ENCODE assay signal across 1 cellular context in the genomic region with DNA sequence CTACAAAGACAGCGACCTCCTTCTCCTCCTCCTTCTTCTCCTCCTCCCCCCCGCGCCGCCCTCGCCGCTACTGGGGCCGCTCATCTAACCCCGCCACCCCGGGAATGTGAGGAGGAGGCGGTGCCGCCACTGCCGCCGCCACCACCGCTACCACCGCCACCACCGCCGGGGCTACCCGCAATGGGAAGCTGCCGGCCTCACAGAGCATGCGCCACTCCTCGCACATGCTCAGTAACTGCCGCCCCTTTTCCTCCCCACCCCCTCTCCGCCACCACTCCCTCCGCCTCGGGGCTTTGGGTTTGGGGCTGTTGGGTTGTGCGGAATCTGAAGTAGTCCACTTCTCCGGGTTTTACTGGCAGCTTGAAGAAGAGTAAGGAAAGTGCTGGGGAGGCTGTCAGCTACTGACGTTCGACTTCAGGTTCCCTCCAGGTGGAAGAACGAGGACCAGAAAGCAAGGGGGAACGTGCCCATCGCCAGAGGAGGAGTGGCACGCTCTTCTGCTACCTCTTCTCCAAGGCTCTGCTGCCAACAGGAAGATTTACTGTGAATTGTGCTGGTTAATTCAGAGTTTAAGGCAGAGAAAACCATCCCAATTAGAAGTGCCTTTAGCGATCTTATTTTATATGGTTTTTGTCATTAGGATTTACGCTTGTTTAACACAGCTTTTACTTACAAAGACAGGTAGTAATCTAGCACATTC.
A peak's percentile ranks its signal among the peaks of the same experiment; 100 is the strongest.
TF ChIP-seq lines count a peak whose summit lies in the region.

A gene with protein sequence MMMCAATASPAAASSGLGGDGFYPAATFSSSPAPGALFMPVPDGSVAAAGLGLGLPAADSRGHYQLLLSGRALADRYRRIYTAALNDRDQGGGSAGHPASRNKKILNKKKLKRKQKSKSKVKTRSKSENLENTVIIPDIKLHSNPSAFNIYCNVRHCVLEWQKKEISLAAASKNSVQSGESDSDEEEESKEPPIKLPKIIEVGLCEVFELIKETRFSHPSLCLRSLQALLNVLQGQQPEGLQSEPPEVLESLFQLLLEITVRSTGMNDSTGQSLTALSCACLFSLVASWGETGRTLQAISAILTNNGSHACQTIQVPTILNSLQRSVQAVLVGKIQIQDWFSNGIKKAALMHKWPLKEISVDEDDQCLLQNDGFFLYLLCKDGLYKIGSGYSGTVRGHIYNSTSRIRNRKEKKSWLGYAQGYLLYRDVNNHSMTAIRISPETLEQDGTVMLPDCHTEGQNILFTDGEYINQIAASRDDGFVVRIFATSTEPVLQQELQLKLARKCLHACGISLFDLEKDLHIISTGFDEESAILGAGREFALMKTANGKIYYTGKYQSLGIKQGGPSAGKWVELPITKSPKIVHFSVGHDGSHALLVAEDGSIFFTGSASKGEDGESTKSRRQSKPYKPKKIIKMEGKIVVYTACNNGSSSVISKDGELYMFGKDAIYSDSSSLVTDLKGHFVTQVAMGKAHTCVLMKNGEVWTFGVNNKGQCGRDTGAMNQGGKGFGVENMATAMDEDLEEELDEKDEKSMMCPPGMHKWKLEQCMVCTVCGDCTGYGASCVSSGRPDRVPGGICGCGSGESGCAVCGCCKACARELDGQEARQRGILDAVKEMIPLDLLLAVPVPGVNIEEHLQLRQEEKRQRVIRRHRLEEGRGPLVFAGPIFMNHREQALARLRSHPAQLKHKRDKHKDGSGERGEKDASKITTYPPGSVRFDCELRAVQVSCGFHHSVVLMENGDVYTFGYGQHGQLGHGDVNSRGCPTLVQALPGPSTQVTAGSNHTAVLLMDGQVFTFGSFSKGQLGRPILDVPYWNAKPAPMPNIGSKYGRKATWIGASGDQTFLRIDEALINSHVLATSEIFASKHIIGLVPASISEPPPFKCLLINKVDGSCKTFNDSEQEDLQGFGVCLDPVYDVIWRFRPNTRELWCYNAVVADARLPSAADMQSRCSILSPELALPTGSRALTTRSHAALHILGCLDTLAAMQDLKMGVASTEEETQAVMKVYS (N-terminal part only) (minus strand): TSS at position 190 of the 700 bp plus-strand sequence. CDS start 319 bp downstream, outside the sequence.

TF ChIP-seq in K562, 482 proteins besides CTCF, POLR2A, EP300 and RAD21 (continued from another document and continues in another):
- TF ChIP-seq, protein P1, sequence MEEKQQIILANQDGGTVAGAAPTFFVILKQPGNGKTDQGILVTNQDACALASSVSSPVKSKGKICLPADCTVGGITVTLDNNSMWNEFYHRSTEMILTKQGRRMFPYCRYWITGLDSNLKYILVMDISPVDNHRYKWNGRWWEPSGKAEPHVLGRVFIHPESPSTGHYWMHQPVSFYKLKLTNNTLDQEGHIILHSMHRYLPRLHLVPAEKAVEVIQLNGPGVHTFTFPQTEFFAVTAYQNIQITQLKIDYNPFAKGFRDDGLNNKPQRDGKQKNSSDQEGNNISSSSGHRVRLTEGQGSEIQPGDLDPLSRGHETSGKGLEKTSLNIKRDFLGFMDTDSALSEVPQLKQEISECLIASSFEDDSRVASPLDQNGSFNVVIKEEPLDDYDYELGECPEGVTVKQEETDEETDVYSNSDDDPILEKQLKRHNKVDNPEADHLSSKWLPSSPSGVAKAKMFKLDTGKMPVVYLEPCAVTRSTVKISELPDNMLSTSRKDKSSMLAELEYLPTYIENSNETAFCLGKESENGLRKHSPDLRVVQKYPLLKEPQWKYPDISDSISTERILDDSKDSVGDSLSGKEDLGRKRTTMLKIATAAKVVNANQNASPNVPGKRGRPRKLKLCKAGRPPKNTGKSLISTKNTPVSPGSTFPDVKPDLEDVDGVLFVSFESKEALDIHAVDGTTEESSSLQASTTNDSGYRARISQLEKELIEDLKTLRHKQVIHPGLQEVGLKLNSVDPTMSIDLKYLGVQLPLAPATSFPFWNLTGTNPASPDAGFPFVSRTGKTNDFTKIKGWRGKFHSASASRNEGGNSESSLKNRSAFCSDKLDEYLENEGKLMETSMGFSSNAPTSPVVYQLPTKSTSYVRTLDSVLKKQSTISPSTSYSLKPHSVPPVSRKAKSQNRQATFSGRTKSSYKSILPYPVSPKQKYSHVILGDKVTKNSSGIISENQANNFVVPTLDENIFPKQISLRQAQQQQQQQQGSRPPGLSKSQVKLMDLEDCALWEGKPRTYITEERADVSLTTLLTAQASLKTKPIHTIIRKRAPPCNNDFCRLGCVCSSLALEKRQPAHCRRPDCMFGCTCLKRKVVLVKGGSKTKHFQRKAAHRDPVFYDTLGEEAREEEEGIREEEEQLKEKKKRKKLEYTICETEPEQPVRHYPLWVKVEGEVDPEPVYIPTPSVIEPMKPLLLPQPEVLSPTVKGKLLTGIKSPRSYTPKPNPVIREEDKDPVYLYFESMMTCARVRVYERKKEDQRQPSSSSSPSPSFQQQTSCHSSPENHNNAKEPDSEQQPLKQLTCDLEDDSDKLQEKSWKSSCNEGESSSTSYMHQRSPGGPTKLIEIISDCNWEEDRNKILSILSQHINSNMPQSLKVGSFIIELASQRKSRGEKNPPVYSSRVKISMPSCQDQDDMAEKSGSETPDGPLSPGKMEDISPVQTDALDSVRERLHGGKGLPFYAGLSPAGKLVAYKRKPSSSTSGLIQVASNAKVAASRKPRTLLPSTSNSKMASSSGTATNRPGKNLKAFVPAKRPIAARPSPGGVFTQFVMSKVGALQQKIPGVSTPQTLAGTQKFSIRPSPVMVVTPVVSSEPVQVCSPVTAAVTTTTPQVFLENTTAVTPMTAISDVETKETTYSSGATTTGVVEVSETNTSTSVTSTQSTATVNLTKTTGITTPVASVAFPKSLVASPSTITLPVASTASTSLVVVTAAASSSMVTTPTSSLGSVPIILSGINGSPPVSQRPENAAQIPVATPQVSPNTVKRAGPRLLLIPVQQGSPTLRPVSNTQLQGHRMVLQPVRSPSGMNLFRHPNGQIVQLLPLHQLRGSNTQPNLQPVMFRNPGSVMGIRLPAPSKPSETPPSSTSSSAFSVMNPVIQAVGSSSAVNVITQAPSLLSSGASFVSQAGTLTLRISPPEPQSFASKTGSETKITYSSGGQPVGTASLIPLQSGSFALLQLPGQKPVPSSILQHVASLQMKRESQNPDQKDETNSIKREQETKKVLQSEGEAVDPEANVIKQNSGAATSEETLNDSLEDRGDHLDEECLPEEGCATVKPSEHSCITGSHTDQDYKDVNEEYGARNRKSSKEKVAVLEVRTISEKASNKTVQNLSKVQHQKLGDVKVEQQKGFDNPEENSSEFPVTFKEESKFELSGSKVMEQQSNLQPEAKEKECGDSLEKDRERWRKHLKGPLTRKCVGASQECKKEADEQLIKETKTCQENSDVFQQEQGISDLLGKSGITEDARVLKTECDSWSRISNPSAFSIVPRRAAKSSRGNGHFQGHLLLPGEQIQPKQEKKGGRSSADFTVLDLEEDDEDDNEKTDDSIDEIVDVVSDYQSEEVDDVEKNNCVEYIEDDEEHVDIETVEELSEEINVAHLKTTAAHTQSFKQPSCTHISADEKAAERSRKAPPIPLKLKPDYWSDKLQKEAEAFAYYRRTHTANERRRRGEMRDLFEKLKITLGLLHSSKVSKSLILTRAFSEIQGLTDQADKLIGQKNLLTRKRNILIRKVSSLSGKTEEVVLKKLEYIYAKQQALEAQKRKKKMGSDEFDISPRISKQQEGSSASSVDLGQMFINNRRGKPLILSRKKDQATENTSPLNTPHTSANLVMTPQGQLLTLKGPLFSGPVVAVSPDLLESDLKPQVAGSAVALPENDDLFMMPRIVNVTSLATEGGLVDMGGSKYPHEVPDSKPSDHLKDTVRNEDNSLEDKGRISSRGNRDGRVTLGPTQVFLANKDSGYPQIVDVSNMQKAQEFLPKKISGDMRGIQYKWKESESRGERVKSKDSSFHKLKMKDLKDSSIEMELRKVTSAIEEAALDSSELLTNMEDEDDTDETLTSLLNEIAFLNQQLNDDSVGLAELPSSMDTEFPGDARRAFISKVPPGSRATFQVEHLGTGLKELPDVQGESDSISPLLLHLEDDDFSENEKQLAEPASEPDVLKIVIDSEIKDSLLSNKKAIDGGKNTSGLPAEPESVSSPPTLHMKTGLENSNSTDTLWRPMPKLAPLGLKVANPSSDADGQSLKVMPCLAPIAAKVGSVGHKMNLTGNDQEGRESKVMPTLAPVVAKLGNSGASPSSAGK (IDR thresholded peaks at IDR 0.05): peak; percentile 54; the same call in 1 of the 2 replicates
- TF ChIP-seq, protein P2, sequence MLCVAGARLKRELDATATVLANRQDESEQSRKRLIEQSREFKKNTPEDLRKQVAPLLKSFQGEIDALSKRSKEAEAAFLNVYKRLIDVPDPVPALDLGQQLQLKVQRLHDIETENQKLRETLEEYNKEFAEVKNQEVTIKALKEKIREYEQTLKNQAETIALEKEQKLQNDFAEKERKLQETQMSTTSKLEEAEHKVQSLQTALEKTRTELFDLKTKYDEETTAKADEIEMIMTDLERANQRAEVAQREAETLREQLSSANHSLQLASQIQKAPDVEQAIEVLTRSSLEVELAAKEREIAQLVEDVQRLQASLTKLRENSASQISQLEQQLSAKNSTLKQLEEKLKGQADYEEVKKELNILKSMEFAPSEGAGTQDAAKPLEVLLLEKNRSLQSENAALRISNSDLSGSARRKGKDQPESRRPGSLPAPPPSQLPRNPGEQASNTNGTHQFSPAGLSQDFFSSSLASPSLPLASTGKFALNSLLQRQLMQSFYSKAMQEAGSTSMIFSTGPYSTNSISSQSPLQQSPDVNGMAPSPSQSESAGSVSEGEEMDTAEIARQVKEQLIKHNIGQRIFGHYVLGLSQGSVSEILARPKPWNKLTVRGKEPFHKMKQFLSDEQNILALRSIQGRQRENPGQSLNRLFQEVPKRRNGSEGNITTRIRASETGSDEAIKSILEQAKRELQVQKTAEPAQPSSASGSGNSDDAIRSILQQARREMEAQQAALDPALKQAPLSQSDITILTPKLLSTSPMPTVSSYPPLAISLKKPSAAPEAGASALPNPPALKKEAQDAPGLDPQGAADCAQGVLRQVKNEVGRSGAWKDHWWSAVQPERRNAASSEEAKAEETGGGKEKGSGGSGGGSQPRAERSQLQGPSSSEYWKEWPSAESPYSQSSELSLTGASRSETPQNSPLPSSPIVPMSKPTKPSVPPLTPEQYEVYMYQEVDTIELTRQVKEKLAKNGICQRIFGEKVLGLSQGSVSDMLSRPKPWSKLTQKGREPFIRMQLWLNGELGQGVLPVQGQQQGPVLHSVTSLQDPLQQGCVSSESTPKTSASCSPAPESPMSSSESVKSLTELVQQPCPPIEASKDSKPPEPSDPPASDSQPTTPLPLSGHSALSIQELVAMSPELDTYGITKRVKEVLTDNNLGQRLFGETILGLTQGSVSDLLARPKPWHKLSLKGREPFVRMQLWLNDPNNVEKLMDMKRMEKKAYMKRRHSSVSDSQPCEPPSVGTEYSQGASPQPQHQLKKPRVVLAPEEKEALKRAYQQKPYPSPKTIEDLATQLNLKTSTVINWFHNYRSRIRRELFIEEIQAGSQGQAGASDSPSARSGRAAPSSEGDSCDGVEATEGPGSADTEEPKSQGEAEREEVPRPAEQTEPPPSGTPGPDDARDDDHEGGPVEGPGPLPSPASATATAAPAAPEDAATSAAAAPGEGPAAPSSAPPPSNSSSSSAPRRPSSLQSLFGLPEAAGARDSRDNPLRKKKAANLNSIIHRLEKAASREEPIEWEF (CRISPR knock-in tag; IDR thresholded peaks at IDR 0.05): no peak
- no peak for TF ChIP-seq TGIF2 (CRISPR knock-in tag; IDR thresholded peaks at IDR 0.05)
- TF ChIP-seq CHD2 (IDR thresholded peaks at IDR 0.05; ENCODE audit: low read depth, low read length): peak; percentile 49; the same call in 1 of the 2 replicates
- no peak for TF ChIP-seq MCM2 (IDR thresholded peaks at IDR 0.05; ENCODE audit: low read depth)
- TF ChIP-seq, protein P3, sequence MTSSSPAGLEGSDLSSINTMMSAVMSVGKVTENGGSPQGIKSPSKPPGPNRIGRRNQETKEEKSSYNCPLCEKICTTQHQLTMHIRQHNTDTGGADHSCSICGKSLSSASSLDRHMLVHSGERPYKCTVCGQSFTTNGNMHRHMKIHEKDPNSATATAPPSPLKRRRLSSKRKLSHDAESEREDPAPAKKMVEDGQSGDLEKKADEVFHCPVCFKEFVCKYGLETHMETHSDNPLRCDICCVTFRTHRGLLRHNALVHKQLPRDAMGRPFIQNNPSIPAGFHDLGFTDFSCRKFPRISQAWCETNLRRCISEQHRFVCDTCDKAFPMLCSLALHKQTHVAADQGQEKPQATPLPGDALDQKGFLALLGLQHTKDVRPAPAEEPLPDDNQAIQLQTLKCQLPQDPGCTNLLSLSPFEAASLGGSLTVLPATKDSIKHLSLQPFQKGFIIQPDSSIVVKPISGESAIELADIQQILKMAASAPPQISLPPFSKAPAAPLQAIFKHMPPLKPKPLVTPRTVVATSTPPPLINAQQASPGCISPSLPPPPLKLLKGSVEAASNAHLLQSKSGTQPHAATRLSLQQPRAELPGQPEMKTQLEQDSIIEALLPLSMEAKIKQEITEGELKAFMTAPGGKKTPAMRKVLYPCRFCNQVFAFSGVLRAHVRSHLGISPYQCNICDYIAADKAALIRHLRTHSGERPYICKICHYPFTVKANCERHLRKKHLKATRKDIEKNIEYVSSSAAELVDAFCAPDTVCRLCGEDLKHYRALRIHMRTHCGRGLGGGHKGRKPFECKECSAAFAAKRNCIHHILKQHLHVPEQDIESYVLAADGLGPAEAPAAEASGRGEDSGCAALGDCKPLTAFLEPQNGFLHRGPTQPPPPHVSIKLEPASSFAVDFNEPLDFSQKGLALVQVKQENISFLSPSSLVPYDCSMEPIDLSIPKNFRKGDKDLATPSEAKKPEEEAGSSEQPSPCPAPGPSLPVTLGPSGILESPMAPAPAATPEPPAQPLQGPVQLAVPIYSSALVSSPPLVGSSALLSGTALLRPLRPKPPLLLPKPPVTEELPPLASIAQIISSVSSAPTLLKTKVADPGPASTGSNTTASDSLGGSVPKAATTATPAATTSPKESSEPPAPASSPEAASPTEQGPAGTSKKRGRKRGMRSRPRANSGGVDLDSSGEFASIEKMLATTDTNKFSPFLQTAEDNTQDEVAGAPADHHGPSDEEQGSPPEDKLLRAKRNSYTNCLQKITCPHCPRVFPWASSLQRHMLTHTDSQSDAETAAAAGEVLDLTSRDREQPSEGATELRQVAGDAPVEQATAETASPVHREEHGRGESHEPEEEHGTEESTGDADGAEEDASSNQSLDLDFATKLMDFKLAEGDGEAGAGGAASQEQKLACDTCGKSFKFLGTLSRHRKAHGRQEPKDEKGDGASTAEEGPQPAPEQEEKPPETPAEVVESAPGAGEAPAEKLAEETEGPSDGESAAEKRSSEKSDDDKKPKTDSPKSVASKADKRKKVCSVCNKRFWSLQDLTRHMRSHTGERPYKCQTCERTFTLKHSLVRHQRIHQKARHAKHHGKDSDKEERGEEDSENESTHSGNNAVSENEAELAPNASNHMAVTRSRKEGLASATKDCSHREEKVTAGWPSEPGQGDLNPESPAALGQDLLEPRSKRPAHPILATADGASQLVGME (CRISPR knock-in tag; IDR thresholded peaks at IDR 0.05): no peak
